Comparison of ENCODE assay signal across 16 cellular contexts in genomic region chr9:86452194-86452828, GRCh38.
"Had no signal": no experiment of that assay in that cellular context is flagged by ENCODE, and none has a peak within 500 bp of the region (broad histone marks: within the 10 kb centered on the region; RNA-seq: fewer than 3 reads in every experiment).

No MANE protein-coding gene starts in this region.

- H3K4me1 ChIP-seq: ascending aorta, neural progenitor cell had no signal

- H3K4me3 ChIP-seq: ascending aorta, coronary artery, neural progenitor cell, sigmoid colon had no signal

- H3K36me3 ChIP-seq: ascending aorta, neural progenitor cell, sigmoid colon, WERI-Rb-1 had no signal

- H3K4me2 ChIP-seq: neural progenitor cell had no signal

- ATAC-seq: activated CD8-positive, alpha-beta T cell treated with anti-CD3 and anti-CD28 coated beads, Interleukin-2, amount 10 ng/mL, durations not matched to agents 7 days and 5 days; stimulated activated naive CD8-positive, alpha-beta T cell treated with anti-CD3 and anti-CD28 coated beads, Interleukin-15, amount 100 ng/mL, for 72 hours had no signal

- DNase-seq: activated CD4-positive, alpha-beta T cell treated with anti-CD3 and anti-CD28 coated beads for 4 hours; activated CD8-positive, alpha-beta memory T cell treated with anti-CD3 and anti-CD28 coated beads, Interleukin-2, amount 50 U/mL, for 48 hours; activated CD8-positive, alpha-beta T cell treated with anti-CD3 and anti-CD28 coated beads, Interleukin-2, amount 10 ng/mL, durations not matched to agents 7 days and 5 days; activated naive CD8-positive, alpha-beta T cell treated with anti-CD3 and anti-CD28 coated beads, Interleukin-2, amount 10 ng/mL, durations not matched to agents 7 days and 5 days; caudate nucleus; effector CD4-positive, alpha-beta T cell; islet precursor cell; sigmoid colon; stimulated activated CD4-positive, alpha-beta T cell treated with anti-CD3 and anti-CD28 coated beads, Interleukin-15, amount 100 ng/mL, for 24 hours; stimulated activated CD4-positive, alpha-beta T cell treated with anti-CD3 and anti-CD28 coated beads, Interleukin-4, amount 100 ng/mL, for 4 hours; stimulated activated naive CD8-positive, alpha-beta T cell treated with anti-CD3 and anti-CD28 coated beads, Interleukin-15, amount 100 ng/mL, for 72 hours; T-helper 9 cell; WERI-Rb-1 had no signal

- H3K9ac ChIP-seq: neural progenitor cell had no signal

- H2AFZ ChIP-seq: neural progenitor cell had no signal

- H3K27me3 ChIP-seq: ascending aorta, neural progenitor cell, sigmoid colon had no signal

- H3K27ac ChIP-seq: ascending aorta, coronary artery, neural progenitor cell, sigmoid colon, WERI-Rb-1 had no signal

- H3K9me3 ChIP-seq: ascending aorta, sigmoid colon had no signal
